9 cellular contexts compared by ENCODE assay signal in the genomic region with DNA sequence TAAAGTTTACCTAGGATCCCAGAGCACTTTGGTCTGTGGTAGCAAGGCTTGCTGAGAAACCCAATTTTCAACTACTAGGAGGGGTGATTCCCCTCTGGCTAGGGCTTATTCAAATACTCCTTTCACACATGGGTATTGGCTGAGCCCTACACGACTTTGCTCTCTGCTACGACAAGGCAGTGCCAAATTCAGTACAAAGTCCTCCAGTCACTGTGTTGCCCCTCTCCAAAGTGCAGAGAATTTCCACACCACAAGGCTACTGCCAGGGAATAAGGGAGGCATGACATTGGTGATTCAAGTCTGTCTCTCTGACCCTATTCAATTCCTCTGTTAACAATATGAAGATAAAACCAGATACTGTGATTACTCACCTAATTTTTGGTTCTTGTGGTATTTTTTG. TPM values are rescaled to one million over a fixed set of nuclear protein-coding genes. Genes with fewer than 3 reads are reported as not detected.
"Had no signal": no experiment of that assay in that cellular context is flagged by ENCODE, and none has a peak within 500 bp of the region (broad histone marks: within the 10 kb centered on the region; RNA-seq: fewer than 3 reads in every experiment).

No MANE protein-coding gene starts in this region.

- H3K4me3 ChIP-seq: GM23338, HAP-1, K562 had no signal

- ATAC-seq: GM23338, HCT116, K562 had no signal

- DNase-seq: H7, HFFc6, IMR-90 had no signal

- H3K4me3 Mint-ChIP-seq: GM23338, HFFc6 had no signal

- H3K4me2 ChIP-seq: GM23338 had no signal

- H2AFZ ChIP-seq: GM23338 had no signal

- H3K27ac ChIP-seq: HL-60 had no signal

- H3K9me3 Mint-ChIP-seq: GM23338 had no signal

- H3K4me1 Mint-ChIP-seq: GM23338 had no signal

- H3K4me1 ChIP-seq: HAP-1 had no signal

- H3K9me3 ChIP-seq: HAP-1 had no signal

- FAIRE-seq: K562 had no signal

- H3K27ac Mint-ChIP-seq: GM23338, HFFc6 had no signal

- H3K36me3 ChIP-seq: HAP-1 had no signal

RNA-seq across cellular contexts. Expression of gene SYT4, which starts 38.9 kb away (rescaled TPM):
- total RNA-seq: HFFc6, HT1080, IMR-90, K562 had no signal
- polyA plus RNA-seq: IMR-90, K562 had no signal
